Comparison of ENCODE assay signal across 13 cellular contexts in the genomic region with DNA sequence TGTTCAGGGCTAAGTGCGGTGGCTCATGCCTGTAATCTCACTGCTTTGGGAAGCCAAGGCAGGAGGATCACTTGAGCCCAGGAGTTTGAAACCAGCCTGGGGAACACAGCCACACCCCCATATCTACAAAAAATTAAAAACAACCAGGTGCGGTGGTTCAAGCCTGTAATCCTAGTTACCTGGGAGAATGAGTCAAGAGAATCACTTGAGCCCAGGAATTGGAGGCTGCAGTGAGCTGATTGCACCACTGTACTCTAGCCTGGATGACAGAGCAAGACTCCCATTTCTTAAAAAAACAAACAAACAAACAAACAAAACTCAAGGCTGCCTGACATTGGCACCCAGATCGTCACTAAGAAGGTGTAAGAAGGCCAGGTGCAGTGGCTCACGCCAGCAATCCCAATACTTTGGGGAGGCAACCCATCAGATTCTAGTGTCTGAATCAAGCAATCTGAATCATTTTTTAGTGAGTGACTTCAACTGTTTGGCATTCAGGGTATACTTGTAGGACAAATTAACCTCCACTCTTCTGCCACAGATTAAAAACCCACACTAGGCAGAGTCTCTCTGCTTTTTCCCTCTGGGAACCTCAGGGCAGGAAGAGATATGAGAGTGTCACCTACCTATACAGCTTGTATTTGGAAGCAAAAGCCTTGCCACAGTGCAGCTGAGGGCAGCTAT. TPM values are rescaled to one million over a fixed set of nuclear protein-coding genes. Genes with fewer than 3 reads are reported as not detected.
DNase-seq lines count a peak whose midpoint lies in the region; ATAC-seq and TF ChIP-seq lines count a peak whose summit lies in the region.
"Had no signal": no experiment of that assay in that cellular context is flagged by ENCODE, and none has a peak within 500 bp of the region (broad histone marks: within the 10 kb centered on the region; RNA-seq: fewer than 3 reads in every experiment).

No MANE protein-coding gene starts in this region.

- H3K9ac ChIP-seq in fibroblast of lung (ENCODE audit: insufficient read depth, low read length), result no peak overlapping the region
- no peak overlapping the region for H3K9ac ChIP-seq in smooth muscle cell (ENCODE audit: low read depth)

- 94% methylated on average over 4 of the region's 4 CpGs for WGBS in smooth muscle cell (ENCODE audit: low lambda C conversion rate)

- no peak for TF ChIP-seq CTCF in RWPE1 (conservative IDR thresholded peaks at IDR 0.05; ENCODE audit: low read depth)
- TF ChIP-seq CTCF in fibroblast of lung (conservative IDR thresholded peaks at IDR 0.05 in 1 of 2, IDR thresholded peaks at IDR 0.05 in 1 of 2; ENCODE audit: low read depth in 1 of 2, low read length in 2 of 2), result no peak
- TF ChIP-seq CTCF in smooth muscle cell (IDR thresholded peaks at IDR 0.05; ENCODE audit: borderline replicate concordance, insufficient read depth, poor library complexity, severe bottlenecking), result no peak

- peaks cover 85% of the 10 kb centered on the region for H3K36me3 Mint-ChIP-seq in activated naive CD4-positive, alpha-beta T cell treated with anti-CD3 and anti-CD28 coated beads for 36 hours (ENCODE audit: low read depth)

- peak overlapping the region; percentile 73 for H3K27ac Mint-ChIP-seq in activated naive CD4-positive, alpha-beta T cell treated with anti-CD3 and anti-CD28 coated beads for 36 hours
- H3K27ac Mint-ChIP-seq: memory B cell had no signal

- H3K79me2 ChIP-seq in fibroblast of lung (ENCODE audit: control insufficient read depth, insufficient read depth, low read length) (peaks cover 52% of the 10 kb centered on the region), smooth muscle cell (ENCODE audit: low read depth) (peaks cover 76% of the 10 kb centered on the region)

- H3K27me3 Mint-ChIP-seq in activated naive CD4-positive, alpha-beta T cell treated with anti-CD3 and anti-CD28 coated beads for 36 hours (ENCODE audit: low read depth), result no peaks in the 10 kb centered on the region
- H3K27me3 Mint-ChIP-seq: memory B cell had no signal

- DNase-seq in activated naive CD4-positive, alpha-beta T cell treated with anti-CD3 and anti-CD28 coated beads for 36 hours, result no peak
- no peak for DNase-seq in activated naive CD4-positive, alpha-beta T cell (lab: John Stamatoyannopoulos, UW)
- no peak for DNase-seq in RWPE1 (ENCODE audit: low spot score)
- DNase-seq in fibroblast of lung (ENCODE audit: low read depth in 2 of 2), result peak in 1 of 2 donors; percentile 51
- DNase-seq in smooth muscle cell (lab: John Stamatoyannopoulos, UW; ENCODE audit: unreplicated experiment), result no peak
- no peak for DNase-seq in effector memory CD4-positive, alpha-beta T cell
- DNase-seq: activated CD4-positive, alpha-beta T cell treated with anti-CD3 and anti-CD28 coated beads for 48 hours; DMS 273 treated with DMSO at 0.1 percent for 48 hours; NCI-H2171; nucleus accumbens had no signal

- H4K20me1 ChIP-seq in fibroblast of lung (ENCODE audit: control insufficient read depth, extremely low read depth, insufficient read depth, low read length), result no peaks in the 10 kb centered on the region
- peaks cover 90% of the 10 kb centered on the region for H4K20me1 ChIP-seq in smooth muscle cell (ENCODE audit: low read depth)

- H3K4me1 Mint-ChIP-seq in activated naive CD4-positive, alpha-beta T cell treated with anti-CD3 and anti-CD28 coated beads for 36 hours (ENCODE audit: low read depth), result peaks cover 74% of the 10 kb centered on the region

- CTCF ChIA-PET in activated naive CD4-positive, alpha-beta T cell treated with anti-CD3 and anti-CD28 coated beads for 36 hours (lab: Charles Lee), result interaction anchor here (0.6 kb wide), 2 partner anchors 10 to 158 kb away, joined by 3 read pairs; no protein-coding TSS in a partner anchor
- CTCF ChIA-PET in RWPE1 (lab: Yijun Ruan, JAX), result interaction anchor here (0.7 kb wide), 2 partner anchors 13 to 116 kb away, joined by 3 read pairs; no protein-coding TSS in a partner anchor

- H3K27ac ChIP-seq in RWPE1, result peak overlapping the region; percentile 14; the same call in 1 of the 2 replicates
- no peak overlapping the region for H3K27ac ChIP-seq in fibroblast of lung (ENCODE audit: insufficient read depth, low read length)
- H3K27ac ChIP-seq in smooth muscle cell (ENCODE audit: low read depth), result peak overlapping the region; percentile 91
- H3K27ac ChIP-seq in effector memory CD4-positive, alpha-beta T cell (ENCODE audit: insufficient read depth, low read length, poor library complexity, severe bottlenecking), result no peak overlapping the region

- H3K4me3 ChIP-seq in fibroblast of lung (replicated peaks in 1 of 4; ENCODE audit: control extremely low read depth in 1 of 4, insufficient read depth in 1 of 4, low read depth in 3 of 4, low read length in 4 of 4), result no peak overlapping the region
- H3K4me3 ChIP-seq in smooth muscle cell, result no peak overlapping the region
- H3K4me3 ChIP-seq in effector memory CD4-positive, alpha-beta T cell (ENCODE audit: insufficient read depth, low read depth, low read length, poor library complexity, severe bottlenecking), result no peak overlapping the region

- H3K9me3 ChIP-seq in fibroblast of lung (ENCODE audit: control insufficient read depth, insufficient read depth, low read depth, low read length) (no peaks in the 10 kb centered on the region), smooth muscle cell (replicated peaks; ENCODE audit: low read depth) (no peaks in the 10 kb centered on the region)
- no peaks in the 10 kb centered on the region for H3K9me3 ChIP-seq in effector memory CD4-positive, alpha-beta T cell (ENCODE audit: control insufficient read depth, low read length)

- intact Hi-C loops in activated naive CD4-positive, alpha-beta T cell treated with anti-CD3 and anti-CD28 coated beads for 36 hours (cut with micrococcal nuclease), result loop anchor here (5.0 kb wide), 1 partner anchor 306 kb away; no protein-coding TSS in a partner anchor

- no peak for ATAC-seq in HG03196 (IDR thresholded peaks at IDR 0.05; ENCODE audit: unreplicated experiment)
- no peak for ATAC-seq in HG02981 (IDR thresholded peaks at IDR 0.05; ENCODE audit: unreplicated experiment)

- peaks cover 9% of the 10 kb centered on the region for H3K4me1 ChIP-seq in fibroblast of lung (ENCODE audit: control insufficient read depth, extremely low read depth, insufficient read depth, low read length)
- peaks cover 29% of the 10 kb centered on the region for H3K4me1 ChIP-seq in smooth muscle cell (ENCODE audit: low read depth)
- H3K4me1 ChIP-seq in effector memory CD4-positive, alpha-beta T cell (ENCODE audit: control insufficient read depth, insufficient read depth, low read length, poor library complexity, severe bottlenecking), result peaks cover 13% of the 10 kb centered on the region

- H2AFZ ChIP-seq in fibroblast of lung (ENCODE audit: low read length) (no peak overlapping the region), smooth muscle cell (ENCODE audit: low read depth) (no peak overlapping the region)

- H3K4me3 Mint-ChIP-seq in activated naive CD4-positive, alpha-beta T cell treated with anti-CD3 and anti-CD28 coated beads for 36 hours, result peak overlapping the region; percentile 19
- H3K4me3 Mint-ChIP-seq: memory B cell had no signal

- POLR2A ChIA-PET in RWPE1 (lab: Yijun Ruan, JAX; ENCODE audit: low non-redundant PET), result no interaction called here

- peaks cover 3% of the 10 kb centered on the region for H3F3A ChIP-seq in smooth muscle cell (ENCODE audit: low read depth)

- no peaks in the 10 kb centered on the region for H3K9me3 Mint-ChIP-seq in activated naive CD4-positive, alpha-beta T cell treated with anti-CD3 and anti-CD28 coated beads for 36 hours
- H3K9me3 Mint-ChIP-seq: memory B cell had no signal

- H3K27me3 ChIP-seq in fibroblast of lung (ENCODE audit: control insufficient read depth, insufficient read depth, low read length), result no peaks in the 10 kb centered on the region
- H3K27me3 ChIP-seq in smooth muscle cell (ENCODE audit: low read depth), result no peaks in the 10 kb centered on the region
- no peaks in the 10 kb centered on the region for H3K27me3 ChIP-seq in effector memory CD4-positive, alpha-beta T cell (replicated peaks; ENCODE audit: control insufficient read depth, insufficient read depth, low read length, poor library complexity, severe bottlenecking)

- H3K4me2 ChIP-seq in fibroblast of lung (ENCODE audit: extremely low read depth, insufficient read depth, low read length) (peak overlapping the region; percentile 9), smooth muscle cell (no peak overlapping the region)

- H3K36me3 ChIP-seq in fibroblast of lung (ENCODE audit: control insufficient read depth, insufficient read depth, low read length) (peaks cover 15% of the 10 kb centered on the region), smooth muscle cell (ENCODE audit: low read depth) (peaks cover 3% of the 10 kb centered on the region)
- peaks cover 41% of the 10 kb centered on the region for H3K36me3 ChIP-seq in effector memory CD4-positive, alpha-beta T cell (ENCODE audit: control insufficient read depth, insufficient read depth, low read length)

RNA-seq across cellular contexts. Expression of a gene that starts 6.1 kb away (rescaled TPM):
- total RNA-seq in activated naive CD4-positive, alpha-beta T cell treated with anti-CD3 and anti-CD28 coated beads for 36 hours, result 10 to 100 TPM; 63.3 to 64.9 TPM
- total RNA-seq in fibroblast of lung (1.5 and 2.3 TPM in 2 replicates), smooth muscle cell (13.7 and 18.7 TPM in 2 replicates)
- polyA plus RNA-seq in fibroblast of lung (1.6 and 2.3 TPM in 2 replicates), smooth muscle cell (10.4 and 14.6 TPM in 2 replicates)
- 4.2 and 4.3 TPM in 2 replicates for polyA plus RNA-seq in fibroblast of lung (2012)
- 13.4 and 14.9 TPM in 2 replicates for polyA minus RNA-seq in fibroblast of lung (ENCODE audit: low replicate concordance)

RNA-seq across cellular contexts. Expression of a gene that starts 6.2 kb away (rescaled TPM):
- 10 to 100 TPM; 37.1 to 38.9 TPM for total RNA-seq in activated naive CD4-positive, alpha-beta T cell treated with anti-CD3 and anti-CD28 coated beads for 36 hours
- total RNA-seq in fibroblast of lung (23.4 and 32.4 TPM in 2 replicates), smooth muscle cell (45.0 and 51.2 TPM in 2 replicates)
- polyA plus RNA-seq in fibroblast of lung (39.6 and 41.0 TPM in 2 replicates), smooth muscle cell (35.6 and 44.3 TPM in 2 replicates)
- 36.7 and 37.8 TPM in 2 replicates for polyA plus RNA-seq in fibroblast of lung (2012)
- polyA minus RNA-seq in fibroblast of lung (ENCODE audit: low replicate concordance), result 42.6 and 46.4 TPM in 2 replicates

Comparison
In these comparisons a context has a peak if more than half of its experiments do, and no peak if none do; other contexts are left out.
1. H3K27ac ChIP-seq: peak in RWPE1 (single experiment) and smooth muscle cell (single experiment); none in fibroblast of lung (single experiment) and effector memory CD4-positive, alpha-beta T cell (single experiment).